9 cellular contexts compared by ENCODE assay signal in the genomic region with DNA sequence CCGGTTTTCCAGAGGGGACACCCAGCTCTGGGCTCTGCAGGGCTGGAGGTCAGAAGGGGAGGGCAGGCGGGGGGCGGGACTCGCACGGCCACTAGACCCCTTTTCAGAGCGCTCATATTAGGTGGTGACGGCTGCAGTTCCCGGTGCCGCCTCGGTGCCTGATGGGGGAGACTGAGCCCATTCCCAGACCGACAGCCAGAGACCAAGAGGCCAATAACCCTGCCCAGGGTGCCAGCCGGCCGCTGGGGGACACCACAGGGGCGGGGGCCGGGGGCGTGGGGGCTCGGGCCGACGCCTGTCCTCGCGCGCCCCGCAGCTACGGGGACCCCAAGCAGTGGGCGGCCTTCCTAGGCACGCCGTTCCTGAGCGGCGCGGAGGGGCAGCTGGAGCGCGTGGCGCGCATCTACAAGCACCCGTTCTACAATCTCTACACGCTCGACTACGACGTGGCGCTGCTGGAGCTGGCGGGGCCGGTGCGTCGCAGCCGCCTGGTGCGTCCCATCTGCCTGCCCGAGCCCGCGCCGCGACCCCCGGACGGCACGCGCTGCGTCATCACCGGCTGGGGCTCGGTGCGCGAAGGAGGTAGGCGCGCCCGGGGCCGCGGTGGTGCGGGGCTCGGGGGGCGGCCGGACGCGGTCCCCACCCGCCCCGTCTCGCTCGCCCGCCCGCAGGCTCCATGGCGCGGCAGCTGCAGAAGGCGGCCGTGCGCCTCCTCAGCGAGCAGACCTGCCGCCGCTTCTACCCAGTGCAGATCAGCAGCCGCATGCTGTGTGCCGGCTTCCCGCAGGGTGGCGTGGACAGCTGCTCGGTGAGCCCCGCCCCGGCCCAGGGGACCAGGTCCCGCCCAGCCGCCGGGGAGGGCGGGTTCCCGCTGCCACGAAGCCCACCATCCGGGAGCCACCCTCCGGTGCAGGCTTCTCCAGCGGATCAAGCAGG. TPM values are rescaled to one million over a fixed set of nuclear protein-coding genes. Genes with fewer than 3 reads are reported as not detected.
DNase-seq lines count a peak whose midpoint lies in the region; ATAC-seq and TF ChIP-seq lines count a peak whose summit lies in the region.
"Had no signal": no experiment of that assay in that cellular context is flagged by ENCODE, and none has a peak within 500 bp of the region (broad histone marks: within the 10 kb centered on the region; RNA-seq: fewer than 3 reads in every experiment).

No MANE protein-coding gene starts in this region.

- H3K27me3 Mint-ChIP-seq in activated T-helper 17 cell treated with anti-CD3 and anti-CD28 coated beads, Interleukin-2, amount 50 U/mL, for 72 hours, result no peaks in the 10 kb centered on the region

- peak overlapping the region; percentile 8 for H3K27ac ChIP-seq in left ventricle myocardium inferior (replicated peaks)
- H3K27ac ChIP-seq: uterus had no signal

- peaks cover 24% of the 10 kb centered on the region for H3K36me3 Mint-ChIP-seq in activated T-helper 17 cell treated with anti-CD3 and anti-CD28 coated beads, Interleukin-2, amount 50 U/mL, for 72 hours (ENCODE audit: low read depth)

- DNase-seq in amniotic stem cell (lab: John Stamatoyannopoulos, UW) (peak; percentile 5), left ventricle myocardium inferior (peak; percentile 43), retinal pigment epithelial cell (ENCODE audit: low read depth) (no peak), SW 1271 (lab: John Stamatoyannopoulos, UW) (no peak)
- DNase-seq: uterus had no signal

- H3K9me3 ChIP-seq in ES-I3 (ENCODE audit: control insufficient read depth, insufficient read depth, low read length) (no peaks in the 10 kb centered on the region), left ventricle myocardium inferior (replicated peaks) (no peaks in the 10 kb centered on the region)
- H3K9me3 ChIP-seq: uterus had no signal

- H3K4me1 ChIP-seq in ES-I3 (ENCODE audit: insufficient read depth, low read length) (peaks cover 3% of the 10 kb centered on the region; the same call in 1 of the 2 replicates), left ventricle myocardium inferior (peaks cover 65% of the 10 kb centered on the region)

- ATAC-seq in HG02840 (IDR thresholded peaks at IDR 0.05; ENCODE audit: low FRiP score, unreplicated experiment) (no peak), HG02981 (IDR thresholded peaks at IDR 0.05; ENCODE audit: unreplicated experiment) (no peak)
- no peak for ATAC-seq in activated T-helper 17 cell treated with anti-CD3 and anti-CD28 coated beads, Interleukin-2, amount 50 U/mL, for 72 hours (replicated peaks)

- H3K36me3 ChIP-seq in ES-I3 (ENCODE audit: insufficient read depth, low read length) (no peaks in the 10 kb centered on the region), left ventricle myocardium inferior (peaks cover 15% of the 10 kb centered on the region)
- H3K36me3 ChIP-seq: uterus had no signal

- peak overlapping the region; percentile 45 for H3K9ac ChIP-seq in ES-I3 (ENCODE audit: low read depth, low read length)

- H3K27ac Mint-ChIP-seq in activated T-helper 17 cell treated with anti-CD3 and anti-CD28 coated beads, Interleukin-2, amount 50 U/mL, for 72 hours, result no peak overlapping the region

- H3K4me3 ChIP-seq in left ventricle myocardium inferior, result peak overlapping the region; percentile 76
- H3K4me3 ChIP-seq in retinal pigment epithelial cell (ENCODE audit: low read length), result no peak overlapping the region

- H3K4me3 Mint-ChIP-seq in activated T-helper 17 cell treated with anti-CD3 and anti-CD28 coated beads, Interleukin-2, amount 50 U/mL, for 72 hours, result no peak overlapping the region

- peaks cover 3% of the 10 kb centered on the region for H3K4me1 Mint-ChIP-seq in activated T-helper 17 cell treated with anti-CD3 and anti-CD28 coated beads, Interleukin-2, amount 50 U/mL, for 72 hours

- TF ChIP-seq CTCF in left ventricle myocardium inferior (IDR thresholded peaks at IDR 0.05; ENCODE audit: borderline replicate concordance) (peak; percentile 37), retinal pigment epithelial cell (conservative IDR thresholded peaks at IDR 0.05; ENCODE audit: low read depth, low read length) (peak; percentile 42)

- intact Hi-C loops in left ventricle myocardium inferior (cut with micrococcal nuclease), result no loop called here

- no peaks in the 10 kb centered on the region for H3K27me3 ChIP-seq in left ventricle myocardium inferior (ENCODE audit: low read depth)
- H3K27me3 ChIP-seq: uterus had no signal

- no peaks in the 10 kb centered on the region for H3K9me3 Mint-ChIP-seq in activated T-helper 17 cell treated with anti-CD3 and anti-CD28 coated beads, Interleukin-2, amount 50 U/mL, for 72 hours

RNA-seq across cellular contexts. Expression of a gene that starts 2.4 kb away (rescaled TPM):
- 87.7 TPM for total RNA-seq in left ventricle myocardium inferior
- total RNA-seq in activated T-helper 17 cell treated with anti-CD3 and anti-CD28 coated beads, Interleukin-2, amount 50 U/mL, for 72 hours, result 100 to 1,000 TPM in 1 of 2 donors, 10 to 100 TPM in 1; 51.0 to 140 TPM

RNA-seq across cellular contexts. Expression of a gene that starts 31.8 kb away (rescaled TPM):
- total RNA-seq in left ventricle myocardium inferior, result 11.0 TPM
- 10 to 100 TPM; 63.3 to 98.7 TPM for total RNA-seq in activated T-helper 17 cell treated with anti-CD3 and anti-CD28 coated beads, Interleukin-2, amount 50 U/mL, for 72 hours

RNA-seq across cellular contexts. Expression of a gene that starts 51.0 kb away (rescaled TPM):
- 34.3 TPM for total RNA-seq in left ventricle myocardium inferior
- 10 to 100 TPM; 40.6 to 80.0 TPM for total RNA-seq in activated T-helper 17 cell treated with anti-CD3 and anti-CD28 coated beads, Interleukin-2, amount 50 U/mL, for 72 hours

Comparison
In these comparisons a context has a peak if more than half of its experiments do, and no peak if none do; other contexts are left out.
1. DNase-seq: peak in amniotic stem cell (single experiment) and left ventricle myocardium inferior (single experiment); none in retinal pigment epithelial cell (single experiment) and SW 1271 (0 of 2).